ENCODE assay signal across 19 cellular contexts in genomic region chr6:103107985-103108384, GRCh38.
DNase-seq lines count a peak whose midpoint lies in the region; ATAC-seq, FAIRE-seq and TF ChIP-seq lines count a peak whose summit lies in the region.
"Had no signal": no experiment of that assay in that cellular context is flagged by ENCODE, and none has a peak within 500 bp of the region (broad histone marks: within the 10 kb centered on the region; RNA-seq: fewer than 3 reads in every experiment).

No MANE protein-coding gene starts in this region.

- H3K27me3 ChIP-seq in A673 (replicated peaks; ENCODE audit: insufficient read depth, low read depth, low read length, poor library complexity) (no peaks in the 10 kb centered on the region), lower lobe of right lung (ENCODE audit: low read depth) (no peaks in the 10 kb centered on the region)
- H3K27me3 ChIP-seq: BE2C, BLaER1 had no signal

- intact Hi-C loops in A673 (cut with micrococcal nuclease; ENCODE audit: unreplicated experiment) = no loop called here
- intact Hi-C loops in lower lobe of right lung (cut with DNase I) = no loop called here

- peak; percentile 35 for FAIRE-seq in endometrium (lab: Jason Lieb, UNC)
- FAIRE-seq: A549, GM12891, GM19239 had no signal

- CTCF ChIA-PET in A673 (lab: Charles Lee) = no interaction called here

- peak; percentile 46 for DNase-seq in A673 (ENCODE audit: low spot score)
- DNase-seq in fibroblast of the conjunctiva (ENCODE audit: low read depth) = peak; percentile 8
- no peak for DNase-seq in lower lobe of right lung
- DNase-seq in CD1c-positive myeloid dendritic cell (ENCODE audit: extremely low spot score) = no peak
- DNase-seq: ACHN; BE2C; C1 segment of cervical spinal cord; Caco-2; Calu3; CD4-positive, alpha-beta T cell; CD8-positive, alpha-beta T cell; DMS79 treated with DMSO at 0.1 percent for 48 hours; GF-D8 had no signal

- ATAC-seq in lower lobe of right lung = no peak
- ATAC-seq: A549; CD8-positive, alpha-beta T cell had no signal

- H3K4me1 ChIP-seq in A673 (ENCODE audit: insufficient read depth, low read length, poor library complexity, severe bottlenecking) = no peaks in the 10 kb centered on the region
- no peaks in the 10 kb centered on the region for H3K4me1 ChIP-seq in lower lobe of right lung
- H3K4me1 ChIP-seq: A549, BE2C, BLaER1, Caco-2 had no signal

- POLR2A ChIA-PET in A673 (lab: Charles Lee; ENCODE audit: low non-redundant PET) = no interaction called here

- TF ChIP-seq CTCF in A673 (conservative IDR thresholded peaks at IDR 0.05; ENCODE audit: low read depth, low read length) (no peak), lower lobe of right lung (IDR thresholded peaks at IDR 0.05) (no peak)

- H3K9me3 ChIP-seq in A673 (ENCODE audit: low read depth, low read length, poor library complexity, severe bottlenecking) = no peaks in the 10 kb centered on the region
- H3K9me3 ChIP-seq in lower lobe of right lung = no peaks in the 10 kb centered on the region
- H3K9me3 ChIP-seq: A549, BE2C, BLaER1, Caco-2 had no signal

- no TSS peak for BruUV-seq in A673 (replicated peaks; lab: Mats Ljungman, UMichigan)

- no peaks in the 10 kb centered on the region for H3K36me3 ChIP-seq in A673 (ENCODE audit: insufficient read depth, low read length, poor library complexity, severe bottlenecking)
- no peaks in the 10 kb centered on the region for H3K36me3 ChIP-seq in lower lobe of right lung
- H3K36me3 ChIP-seq: BE2C, BLaER1 had no signal

- H3K27ac ChIP-seq in A673 (ENCODE audit: low read depth, low read length, poor library complexity, severe bottlenecking) = no peak overlapping the region
- H3K27ac ChIP-seq in lower lobe of right lung = no peak overlapping the region
- H3K27ac ChIP-seq: 22Rv1, A549, BLaER1 had no signal

- H3K4me3 ChIP-seq in A673 (ENCODE audit: low read depth, low read length, poor library complexity, severe bottlenecking) = no peak overlapping the region
- H3K4me3 ChIP-seq in lower lobe of right lung = no peak overlapping the region
- H3K4me3 ChIP-seq: A549, BLaER1 had no signal

Comparison
In these comparisons a context has a peak if more than half of its experiments do, and no peak if none do; other contexts are left out.
1. DNase-seq: peak in A673 (single experiment) and fibroblast of the conjunctiva (single experiment); none in lower lobe of right lung (single experiment) and CD1c-positive myeloid dendritic cell (single experiment).